In the genomic region with DNA sequence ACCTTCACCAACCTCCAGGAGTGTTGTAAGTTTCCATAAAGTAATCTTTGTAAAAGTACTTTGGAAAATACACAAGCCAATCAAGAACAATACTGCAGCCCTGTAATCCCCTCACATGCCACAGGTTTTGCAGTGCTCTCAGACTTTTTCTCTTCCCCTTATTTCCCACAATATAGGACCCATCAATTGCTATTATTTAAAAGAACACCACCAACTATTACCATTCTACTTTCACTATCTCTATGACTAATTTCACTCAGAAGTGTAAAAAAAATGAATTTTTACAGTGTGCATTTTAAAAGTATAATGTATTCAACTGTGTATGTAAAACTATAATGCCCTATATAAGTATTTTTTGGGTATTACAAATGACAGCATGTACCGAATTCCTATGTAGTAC, we compare ENCODE assay signal across 8 cellular contexts. TPM values are rescaled to one million over a fixed set of nuclear protein-coding genes. Genes with fewer than 3 reads are reported as not detected.
A peak's percentile ranks its signal among the peaks of the same experiment; 100 is the strongest.
DNase-seq lines count a peak whose midpoint lies in the region; ATAC-seq and TF ChIP-seq lines count a peak whose summit lies in the region.

No MANE protein-coding gene starts in this region.

- peaks cover 35% of the 10 kb centered on the region for H3K36me3 Mint-ChIP-seq in CD4-positive, alpha-beta T cell (ENCODE audit: low read depth)
- H3K36me3 Mint-ChIP-seq in nephron (ENCODE audit: low read depth) = peaks cover 14% of the 10 kb centered on the region

- CTCF ChIA-PET in CD4-positive, alpha-beta T cell (lab: Charles Lee) = interaction anchor here (1.6 kb wide), 1 partner anchor 10 kb away, joined by 4 read pairs; no protein-coding TSS in a partner anchor
- CTCF ChIA-PET in HEK293 (lab: Yijun Ruan, JAX) = interaction anchor here (0.6 to 1.7 kb wide), 3 partner anchors 11 to 108 kb away, joined by 3 to 4 read pairs (median 3); no protein-coding TSS in a partner anchor

- no peak for ATAC-seq in CD4-positive, alpha-beta T cell (ENCODE audit: poor library complexity)
- ATAC-seq in GM21576 (IDR thresholded peaks at IDR 0.05; ENCODE audit: unreplicated experiment) (no peak), omental fat pad (ENCODE audit: low FRiP score) (no peak)

- no peak for DNase-seq in CD4-positive, alpha-beta T cell
- DNase-seq in ascending aorta (ENCODE audit: low spot score in 2 of 2) (no peak), AG08395 (ENCODE audit: low spot score) (no peak), COLO829 (ENCODE audit: low spot score) (no peak), omental fat pad (ENCODE audit: low spot score) (no peak)

- H3K4me3 ChIP-seq in HEK293 (ENCODE audit: low read depth, low read length) (peak overlapping the region; percentile 73; the same call in 1 of the 2 replicates), ascending aorta (peak overlapping the region; percentile 92 to 95)

- peaks cover 58% of the 10 kb centered on the region for H3K4me1 Mint-ChIP-seq in CD4-positive, alpha-beta T cell (ENCODE audit: low read depth)
- peaks cover 31% of the 10 kb centered on the region for H3K4me1 Mint-ChIP-seq in nephron

- no peaks in the 10 kb centered on the region for H3K27me3 ChIP-seq in CD4-positive, alpha-beta T cell (ENCODE audit: control insufficient read depth, insufficient read depth, low read length)
- no peaks in the 10 kb centered on the region for H3K27me3 ChIP-seq in ascending aorta

- peak overlapping the region; percentile 96 for H3K4me3 Mint-ChIP-seq in CD4-positive, alpha-beta T cell
- H3K4me3 Mint-ChIP-seq in nephron = peak overlapping the region; percentile 91 to 93 (median 92)

- POLR2A ChIA-PET in CD4-positive, alpha-beta T cell (lab: Charles Lee) = interaction anchor here (1.0 to 3.2 kb wide), 3 partner anchors 17 to 86 kb away, joined by 3 to 42 read pairs (median 29); no protein-coding TSS in a partner anchor
- POLR2A ChIA-PET in HEK293 (lab: Yijun Ruan, JAX) = no interaction called here

- H3K27ac Mint-ChIP-seq in CD4-positive, alpha-beta T cell = peak overlapping the region; percentile 88
- peak overlapping the region in 2 of 3 experiments; percentile 56 to 59 for H3K27ac Mint-ChIP-seq in nephron

- peaks cover 5% of the 10 kb centered on the region for H3K9me3 Mint-ChIP-seq in CD4-positive, alpha-beta T cell
- H3K9me3 Mint-ChIP-seq in nephron = peaks cover 11% of the 10 kb centered on the region

- no peaks in the 10 kb centered on the region for H3K36me3 ChIP-seq in HEK293 (ENCODE audit: control insufficient read depth in 2 of 2, insufficient read depth in 1 of 2, low read length in 2 of 2)
- H3K36me3 ChIP-seq in ascending aorta = no peaks in the 10 kb centered on the region

- no peaks in the 10 kb centered on the region for H3K9me3 ChIP-seq in CD4-positive, alpha-beta T cell (ENCODE audit: control insufficient read depth, low read length)
- H3K9me3 ChIP-seq in HEK293 (ENCODE audit: control insufficient read depth, insufficient read depth, low read depth, low read length) (no peaks in the 10 kb centered on the region), ascending aorta (no peaks in the 10 kb centered on the region)

- H3K27ac ChIP-seq in CD4-positive, alpha-beta T cell (ENCODE audit: low read depth, low read length) = no peak overlapping the region
- H3K27ac ChIP-seq in HEK293 (ENCODE audit: extremely low read depth, low read depth, low read length) = no peak overlapping the region
- peak overlapping the region; percentile 32 to 63 for H3K27ac ChIP-seq in ascending aorta

- no peaks in the 10 kb centered on the region for H3K27me3 Mint-ChIP-seq in CD4-positive, alpha-beta T cell
- peaks cover 15% of the 10 kb centered on the region for H3K27me3 Mint-ChIP-seq in nephron (ENCODE audit: low read depth)

- H3K4me1 ChIP-seq in HEK293 (ENCODE audit: control insufficient read depth, insufficient read depth, low read length) = peaks cover 11% of the 10 kb centered on the region
- peaks cover 4 to 9% of the 10 kb centered on the region in 2 donors for H3K4me1 ChIP-seq in ascending aorta

- no peak for TF ChIP-seq CTCF in CD4-positive, alpha-beta T cell (IDR thresholded peaks at IDR 0.05)
- TF ChIP-seq CTCF in HEK293 (tag by site-specific recombination; IDR thresholded peaks at IDR 0.05) (no peak), ascending aorta (IDR thresholded peaks at IDR 0.05) (no peak), nephron (IDR thresholded peaks at IDR 0.05; ENCODE audit: unreplicated experiment in 3 of 3) (no peak), omental fat pad (IDR thresholded peaks at IDR 0.05) (no peak)

- intact Hi-C loops in CD4-positive, alpha-beta T cell (cut with DNase I, micrococcal nuclease) = loop anchor here in 1 of 2 experiments (5.0 to 10.0 kb wide), 3 partner anchors 33 to 720 kb away; a partner anchor contains a TSS
- intact Hi-C loops in ascending aorta (cut with DNase I) = no loop called here

TF ChIP-seq in HEK293, 187 proteins besides CTCF, POLR2A, EP300 and RAD21:
- TF ChIP-seq ZNF555 (tag by site-specific recombination; conservative IDR thresholded peaks at IDR 0.05) (no peak), ZNF223 (tag by site-specific recombination; IDR thresholded peaks at IDR 0.05) (no peak), ZNF169 (tag by site-specific recombination; IDR thresholded peaks at IDR 0.05) (no peak), ZNF624 (tag by site-specific recombination; IDR thresholded peaks at IDR 0.05) (no peak)
TF ChIP-seq in HEK293: peak in this region for 0.

RNA-seq across cellular contexts. Expression of a gene that starts 1.7 kb away (rescaled TPM):
- 10 to 100 TPM; 44.9 to 45.5 TPM for total RNA-seq in CD4-positive, alpha-beta T cell
- total RNA-seq in ascending aorta = 11.4 TPM
- 10 to 100 TPM; 10.5 to 37.0 (median 16.4) TPM for total RNA-seq in omental fat pad

Comparison
In these comparisons a context has a peak if more than half of its experiments do, and no peak if none do; other contexts are left out.
1. H3K27ac ChIP-seq: peak in ascending aorta (2 of 2); none in CD4-positive, alpha-beta T cell (single experiment) and HEK293 (single experiment).